21 cellular contexts compared by ENCODE assay signal in the genomic region with DNA sequence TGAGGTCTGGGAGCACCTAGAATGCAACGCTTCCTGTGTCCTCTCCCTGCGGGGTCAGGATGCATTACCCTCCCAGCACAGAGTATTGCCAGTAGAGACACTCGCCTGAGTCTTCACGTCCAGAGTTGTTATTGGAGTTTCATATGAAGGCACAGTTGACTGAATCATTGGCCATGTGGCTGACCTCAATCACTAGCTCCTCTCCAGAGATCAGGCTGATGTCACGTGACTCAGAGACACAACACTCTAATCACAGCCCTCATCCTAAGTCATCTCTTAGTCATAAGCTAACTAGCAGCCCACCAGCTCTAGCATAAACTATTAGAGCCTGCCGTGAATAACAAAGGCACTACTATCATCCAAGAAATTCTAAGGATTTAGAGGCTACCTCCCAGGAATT.
DNase-seq lines count a peak whose midpoint lies in the region; ATAC-seq and TF ChIP-seq lines count a peak whose summit lies in the region.
"Had no signal": no experiment of that assay in that cellular context is flagged by ENCODE, and none has a peak within 500 bp of the region (broad histone marks: within the 10 kb centered on the region; RNA-seq: fewer than 3 reads in every experiment).

No MANE protein-coding gene starts in this region.

- no peak for TF ChIP-seq CTCF in mesothelial cell of epicardium (IDR thresholded peaks at IDR 0.05; ENCODE audit: unreplicated experiment)
- no peak for TF ChIP-seq CTCF in BE2C (IDR thresholded peaks at IDR 0.05; ENCODE audit: low read depth, low read length)

- no peaks in the 10 kb centered on the region for H3K9me3 Mint-ChIP-seq in activated CD4-positive, alpha-beta T cell treated with anti-CD3 and anti-CD28 coated beads for 36 hours (ENCODE audit: low read depth)
- no peaks in the 10 kb centered on the region for H3K9me3 Mint-ChIP-seq in stimulated activated effector memory CD8-positive, alpha-beta T cell treated with anti-CD3 and anti-CD28 coated beads, Interleukin-12 subunit alpha, Interleukin-12 subunit beta, amount 100 ng/mL, for 72 hours
- peaks cover 7% of the 10 kb centered on the region for H3K9me3 Mint-ChIP-seq in mesothelial cell of epicardium
- H3K9me3 Mint-ChIP-seq: activated T-cell treated with anti-CD3 and anti-CD28 coated beads, Interleukin-2, amount 50 U/mL, for 72 hours had no signal

- POLR2A ChIA-PET in activated CD4-positive, alpha-beta T cell treated with anti-CD3 and anti-CD28 coated beads for 36 hours (lab: Charles Lee) = no interaction called here

- peak; percentile 23 for ATAC-seq in activated CD4-positive, alpha-beta T cell treated with anti-CD3 and anti-CD28 coated beads for 36 hours
- peak; percentile 31 for ATAC-seq in stimulated activated effector memory CD8-positive, alpha-beta T cell treated with anti-CD3 and anti-CD28 coated beads, Interleukin-12 subunit alpha, Interleukin-12 subunit beta, amount 100 ng/mL, for 72 hours
- ATAC-seq: mucosa of descending colon; stimulated activated naive CD8-positive, alpha-beta T cell treated with anti-CD3 and anti-CD28 coated beads, Interleukin-15, Interleukin-2, amounts not matched to agents 100 U/mL and 50 U/mL, for 24 hours had no signal

- H3K36me3 Mint-ChIP-seq in activated CD4-positive, alpha-beta T cell treated with anti-CD3 and anti-CD28 coated beads for 36 hours (ENCODE audit: low read depth) = no peaks in the 10 kb centered on the region
- no peaks in the 10 kb centered on the region for H3K36me3 Mint-ChIP-seq in stimulated activated effector memory CD8-positive, alpha-beta T cell treated with anti-CD3 and anti-CD28 coated beads, Interleukin-12 subunit alpha, Interleukin-12 subunit beta, amount 100 ng/mL, for 72 hours
- H3K36me3 Mint-ChIP-seq in mesothelial cell of epicardium = no peaks in the 10 kb centered on the region

- H3K4me3 ChIP-seq in BE2C (ENCODE audit: low read depth, low read length) = no peak overlapping the region
- H3K4me3 ChIP-seq: dorsolateral prefrontal cortex, mucosa of descending colon, ovary, uterus had no signal

- no peak for DNase-seq in activated CD4-positive, alpha-beta T cell treated with anti-CD3 and anti-CD28 coated beads for 36 hours
- no peak for DNase-seq in activated CD4-positive, alpha-beta T cell treated with anti-CD3 and anti-CD28 coated beads, Interleukin-2, amount 50 U/mL, for 4 hours
- DNase-seq in T1000 (lab: John Stamatoyannopoulos, UW) (peak; percentile 53), fibroblast of peridontal ligament (ENCODE audit: extremely low read depth) (peak; percentile 50), mesothelial cell of epicardium (ENCODE audit: low spot score in 2 of 2, unreplicated experiment in 2 of 2) (no peak), BE2C (no peak), HK-2 (ENCODE audit: unreplicated experiment) (no peak)
- no peak for DNase-seq in stimulated activated effector memory CD8-positive, alpha-beta T cell treated with anti-CD3 and anti-CD28 coated beads, Interleukin-12 subunit alpha, Interleukin-12 subunit beta, amount 100 ng/mL, for 72 hours (ENCODE audit: low spot score in 2 of 2)
- DNase-seq: 8988T; activated CD4-positive, alpha-beta T cell treated with anti-CD3 and anti-CD28 coated beads, Interleukin-2, amount 50 U/mL, for 1 hour; activated T-cell treated with anti-CD3 and anti-CD28 coated beads, Interleukin-2, amount 50 U/mL, for 72 hours; dorsolateral prefrontal cortex; glutamatergic neuron; H9; mucosa of descending colon; NCI-H187 treated with DMSO at 0.1 percent for 48 hours; NCI-H774; ovary; small intestine; stimulated activated naive CD8-positive, alpha-beta T cell treated with anti-CD3 and anti-CD28 coated beads, Interleukin-15, Interleukin-2, amounts not matched to agents 100 U/mL and 50 U/mL, for 24 hours; uterus had no signal

- H3K4me1 ChIP-seq in BE2C = no peaks in the 10 kb centered on the region
- H3K4me1 ChIP-seq: uterus had no signal

- H3K4me1 Mint-ChIP-seq in activated CD4-positive, alpha-beta T cell treated with anti-CD3 and anti-CD28 coated beads for 36 hours = no peaks in the 10 kb centered on the region
- no peaks in the 10 kb centered on the region for H3K4me1 Mint-ChIP-seq in stimulated activated effector memory CD8-positive, alpha-beta T cell treated with anti-CD3 and anti-CD28 coated beads, Interleukin-12 subunit alpha, Interleukin-12 subunit beta, amount 100 ng/mL, for 72 hours
- no peaks in the 10 kb centered on the region for H3K4me1 Mint-ChIP-seq in mesothelial cell of epicardium

- H3K27ac Mint-ChIP-seq in activated CD4-positive, alpha-beta T cell treated with anti-CD3 and anti-CD28 coated beads for 36 hours = no peak overlapping the region
- no peak overlapping the region for H3K27ac Mint-ChIP-seq in stimulated activated effector memory CD8-positive, alpha-beta T cell treated with anti-CD3 and anti-CD28 coated beads, Interleukin-12 subunit alpha, Interleukin-12 subunit beta, amount 100 ng/mL, for 72 hours
- H3K27ac Mint-ChIP-seq in mesothelial cell of epicardium = no peak overlapping the region
- H3K27ac Mint-ChIP-seq: activated T-cell treated with anti-CD3 and anti-CD28 coated beads, Interleukin-2, amount 50 U/mL, for 72 hours; H9 had no signal

- H3K4me3 Mint-ChIP-seq in activated CD4-positive, alpha-beta T cell treated with anti-CD3 and anti-CD28 coated beads for 36 hours = no peak overlapping the region
- H3K4me3 Mint-ChIP-seq in stimulated activated effector memory CD8-positive, alpha-beta T cell treated with anti-CD3 and anti-CD28 coated beads, Interleukin-12 subunit alpha, Interleukin-12 subunit beta, amount 100 ng/mL, for 72 hours = no peak overlapping the region
- H3K4me3 Mint-ChIP-seq in mesothelial cell of epicardium = no peak overlapping the region
- H3K4me3 Mint-ChIP-seq: activated T-cell treated with anti-CD3 and anti-CD28 coated beads, Interleukin-2, amount 50 U/mL, for 72 hours; H9 had no signal

- H3K27me3 ChIP-seq in BE2C = no peaks in the 10 kb centered on the region
- H3K27me3 ChIP-seq: ovary, uterus had no signal

- CTCF ChIA-PET in activated CD4-positive, alpha-beta T cell treated with anti-CD3 and anti-CD28 coated beads for 36 hours (lab: Charles Lee) = interaction anchor here (0.7 to 1.0 kb wide), 2 partner anchors 9 to 1293 kb away, joined by 3 to 4 read pairs; no protein-coding TSS in a partner anchor

- intact Hi-C loops in activated CD4-positive, alpha-beta T cell treated with anti-CD3 and anti-CD28 coated beads for 36 hours (cut with DNase I, micrococcal nuclease) = no loop called here

- H3K36me3 ChIP-seq in BE2C = no peaks in the 10 kb centered on the region
- H3K36me3 ChIP-seq: ovary, uterus had no signal

- H3K9me3 ChIP-seq in BE2C = no peaks in the 10 kb centered on the region
- H3K9me3 ChIP-seq: mucosa of descending colon, ovary, uterus had no signal

- H3K27me3 Mint-ChIP-seq in activated CD4-positive, alpha-beta T cell treated with anti-CD3 and anti-CD28 coated beads for 36 hours = peaks cover 16% of the 10 kb centered on the region
- H3K27me3 Mint-ChIP-seq in mesothelial cell of epicardium (ENCODE audit: low read depth) = no peaks in the 10 kb centered on the region

Comparison
In these comparisons a context has a peak if more than half of its experiments do, and no peak if none do; other contexts are left out.
1. DNase-seq: peak in T1000 (single experiment) and fibroblast of peridontal ligament (single experiment); none in activated CD4-positive, alpha-beta T cell treated with anti-CD3 and anti-CD28 coated beads for 36 hours (single experiment), activated CD4-positive, alpha-beta T cell treated with anti-CD3 and anti-CD28 coated beads, Interleukin-2, amount 50 U/mL, for 4 hours (0 of 2), stimulated activated effector memory CD8-positive, alpha-beta T cell treated with anti-CD3 and anti-CD28 coated beads, Interleukin-12 subunit alpha, Interleukin-12 subunit beta, amount 100 ng/mL, for 72 hours (0 of 2), mesothelial cell of epicardium (0 of 2), BE2C (single experiment) and HK-2 (single experiment).